ENCODE assay signal across 8 cellular contexts in the genomic region with DNA sequence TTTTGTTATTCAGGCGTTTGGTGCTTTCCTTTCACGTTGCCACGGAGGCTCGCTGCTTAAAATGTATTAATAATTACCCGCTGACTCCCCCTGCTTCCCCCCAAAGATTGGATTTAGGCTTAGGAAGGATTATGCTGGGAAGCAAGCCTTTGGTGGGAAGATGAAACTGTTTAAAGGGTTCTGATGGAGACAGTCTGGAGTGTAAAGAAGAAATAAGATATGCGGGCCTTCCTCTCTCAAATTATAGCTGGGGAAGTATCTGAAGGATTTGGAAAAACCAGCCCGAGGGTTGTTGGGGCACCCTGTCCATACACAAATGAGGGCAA. TPM values are rescaled to one million over a fixed set of nuclear protein-coding genes. Genes with fewer than 3 reads are reported as not detected.
DNase-seq lines count a peak whose midpoint lies in the region; ATAC-seq, FAIRE-seq and TF ChIP-seq lines count a peak whose summit lies in the region.

No MANE protein-coding gene starts in this region.

- DNase-seq in CD4-positive, alpha-beta memory T cell: no peak
- DNase-seq in OCI-LY7 (ENCODE audit: low spot score) (no peak), epithelial cell of esophagus (ENCODE audit: low read depth) (no peak), osteoblast (ENCODE audit: insufficient read length, low spot score, missing footprints) (peak; percentile 86), GM12891 (ENCODE audit: insufficient read length, low spot score) (no peak), NK-92 (lab: John Stamatoyannopoulos, UW; ENCODE audit: unreplicated experiment) (no peak)
- DNase-seq in stimulated activated CD4-positive, alpha-beta T cell treated with anti-CD3 and anti-CD28 coated beads, Interleukin-4, amount 100 ng/mL, for 1 hour: no peak

- H3K27ac Mint-ChIP-seq in CD4-positive, alpha-beta memory T cell: peak overlapping the region; percentile 81 to 95 (median 87)

- no peaks in the 10 kb centered on the region for H3K79me2 ChIP-seq in OCI-LY7 (ENCODE audit: insufficient read depth, low read depth, low read length)
- H3K79me2 ChIP-seq in osteoblast (ENCODE audit: insufficient read depth, low read length): no peaks in the 10 kb centered on the region

- no peak for TF ChIP-seq CTCF in OCI-LY7 (conservative IDR thresholded peaks at IDR 0.05; ENCODE audit: low read length)
- no peak for TF ChIP-seq CTCF in epithelial cell of esophagus (IDR thresholded peaks at IDR 0.05; ENCODE audit: insufficient read depth, low read depth, low read length, missing control alignments)
- no peak for TF ChIP-seq CTCF in osteoblast (IDR thresholded peaks at IDR 0.05; ENCODE audit: extremely low read depth, low read depth, low read length)

- peaks cover 3 to 8% of the 10 kb centered on the region in 2 donors for H3K36me3 Mint-ChIP-seq in CD4-positive, alpha-beta memory T cell

- H3K27me3 ChIP-seq in CD4-positive, alpha-beta memory T cell (ENCODE audit: insufficient read depth, low read length): no peaks in the 10 kb centered on the region
- H3K27me3 ChIP-seq in osteoblast (ENCODE audit: insufficient read depth, low read length): peaks cover 52% of the 10 kb centered on the region

- H3K4me3 Mint-ChIP-seq in CD4-positive, alpha-beta memory T cell: peak overlapping the region; percentile 87 to 97 (median 90)

- CTCF ChIA-PET in CD4-positive, alpha-beta memory T cell (lab: Charles Lee; ENCODE audit: partially characterized antibody): interaction anchor here (1.0 to 2.9 kb wide), 3 partner anchors 65 to 143 kb away, joined by 3 to 16 read pairs (median 4); no protein-coding TSS in a partner anchor
- CTCF ChIA-PET in OCI-LY7 (lab: Charles Lee; ENCODE audit: unreplicated experiment): no interaction called here

- intact Hi-C loops in CD4-positive, alpha-beta memory T cell (cut with micrococcal nuclease): loop anchor here (5.0 kb wide), 1 partner anchor 165 kb away; the partner anchor contains the start of gene WSB1
- intact Hi-C loops in OCI-LY7 (cut with micrococcal nuclease; ENCODE audit: unreplicated experiment): loop anchor here (5.0 kb wide), 2 partner anchors 145 to 165 kb away; partner anchors contain the start of gene WSB1

- H3K9me2 ChIP-seq in OCI-LY7 (ENCODE audit: insufficient read depth, low read length): no peaks in the 10 kb centered on the region

- FAIRE-seq in GM12891 (lab: Jason Lieb, UNC): no peak

- H3K4me2 ChIP-seq in OCI-LY7 (ENCODE audit: low read length): peak overlapping the region; percentile 82
- H3K4me2 ChIP-seq in osteoblast (ENCODE audit: insufficient read depth, low read length): peak overlapping the region; percentile 84

- H2AFZ ChIP-seq in OCI-LY7 (ENCODE audit: low read length): no peak overlapping the region
- H2AFZ ChIP-seq in osteoblast (ENCODE audit: low read length): peak overlapping the region; percentile 59

- peaks cover 23 to 39% (median 33%) of the 10 kb centered on the region in 4 donors for H3K4me1 Mint-ChIP-seq in CD4-positive, alpha-beta memory T cell

- H3K4me3 ChIP-seq in CD4-positive, alpha-beta memory T cell (ENCODE audit: low read length in 2 of 2): peak overlapping the region; percentile 61 to 72
- H3K4me3 ChIP-seq in OCI-LY7 (ENCODE audit: low read depth, low read length, poor library complexity, severe bottlenecking) (peak overlapping the region; percentile 82), epithelial cell of esophagus (ENCODE audit: low read length) (peak overlapping the region; percentile 60), osteoblast (ENCODE audit: insufficient read depth, low read length) (peak overlapping the region; percentile 79)

- H3K4me1 ChIP-seq in CD4-positive, alpha-beta memory T cell (ENCODE audit: insufficient read depth, low read length): peaks cover 22% of the 10 kb centered on the region
- H3K4me1 ChIP-seq in OCI-LY7 (ENCODE audit: insufficient read depth, low read length, poor library complexity, severe bottlenecking): peaks cover 6% of the 10 kb centered on the region
- peaks cover 14% of the 10 kb centered on the region for H3K4me1 ChIP-seq in osteoblast (ENCODE audit: insufficient read depth, low read length)

- no TSS peak for BruUV-seq in OCI-LY7 (replicated peaks; lab: Mats Ljungman, UMichigan)

- H3K9me3 ChIP-seq in CD4-positive, alpha-beta memory T cell (ENCODE audit: control insufficient read depth in 1 of 2, low read length in 2 of 2): no peaks in the 10 kb centered on the region
- H3K9me3 ChIP-seq in OCI-LY7 (ENCODE audit: low read length): no peaks in the 10 kb centered on the region
- H3K9me3 ChIP-seq in osteoblast (ENCODE audit: low read depth, low read length): no peaks in the 10 kb centered on the region

- no peaks in the 10 kb centered on the region for H3K9me3 Mint-ChIP-seq in CD4-positive, alpha-beta memory T cell

- no peak for ATAC-seq in GM19395 (IDR thresholded peaks at IDR 0.05; ENCODE audit: unreplicated experiment)

- no peaks in the 10 kb centered on the region for H3K36me3 ChIP-seq in CD4-positive, alpha-beta memory T cell (ENCODE audit: insufficient read depth, low read length)
- H3K36me3 ChIP-seq in OCI-LY7 (ENCODE audit: insufficient read depth, low read length) (no peaks in the 10 kb centered on the region), osteoblast (ENCODE audit: insufficient read depth, low read length) (no peaks in the 10 kb centered on the region)

- POLR2A ChIA-PET in CD4-positive, alpha-beta memory T cell (lab: Charles Lee; ENCODE audit: partially characterized antibody): interaction anchor here (1.6 to 4.4 kb wide), 4 partner anchors 11 to 163 kb away, joined by 7 to 56 read pairs (median 27); partner anchors contain the start of gene WSB1
- POLR2A ChIA-PET in OCI-LY7 (lab: Charles Lee): interaction anchor here (0.9 kb wide), 1 partner anchor 9 kb away, joined by 5 read pairs; no protein-coding TSS in a partner anchor

- TF ChIP-seq POLR2A in GM12891 (IDR thresholded peaks at IDR 0.05; ENCODE audit: low read depth, low read length): no peak

- no peaks in the 10 kb centered on the region; the same call in 1 of the 2 replicates for H4K20me1 ChIP-seq in OCI-LY7 (ENCODE audit: insufficient read depth, low read length)
- H4K20me1 ChIP-seq in osteoblast (ENCODE audit: insufficient read depth, low read length): peaks cover 20% of the 10 kb centered on the region

- H3K27me3 Mint-ChIP-seq in CD4-positive, alpha-beta memory T cell: no peaks in the 10 kb centered on the region

- H3K27ac ChIP-seq in CD4-positive, alpha-beta memory T cell (ENCODE audit: low read depth, low read length): peak overlapping the region; percentile 60
- no peak overlapping the region for H3K27ac ChIP-seq in OCI-LY7 (ENCODE audit: low read depth, low read length, poor library complexity, severe bottlenecking)
- peak overlapping the region; percentile 28 for H3K27ac ChIP-seq in osteoblast (ENCODE audit: low read depth, low read length)

TF ChIP-seq in GM12891, 5 proteins besides CTCF, POLR2A, EP300 and RAD21:
- TF ChIP-seq POLR2AphosphoS5 (IDR thresholded peaks at IDR 0.05; ENCODE audit: low read depth, low read length) (no peak), SPI1 (IDR thresholded peaks at IDR 0.05; ENCODE audit: low read depth, low read length) (no peak), POU2F2 (IDR thresholded peaks at IDR 0.05; ENCODE audit: low read depth, low read length) (no peak), PAX5 (IDR thresholded peaks at IDR 0.05; ENCODE audit: insufficient read depth, low read length, severe bottlenecking) (no peak), TAF1 (IDR thresholded peaks at IDR 0.05; ENCODE audit: low read depth, low read length) (no peak)

RNA-seq across cellular contexts. Expression of gene KSR1, which starts 1.1 kb away (rescaled TPM):
- 10 to 100 TPM; 33.2 to 40.0 TPM for total RNA-seq in CD4-positive, alpha-beta memory T cell
- polyA plus RNA-seq in CD4-positive, alpha-beta memory T cell: 1 to 10 TPM in 1 of 2 donors, under 1 TPM in 1; 0.77 to 4.1 TPM
- total RNA-seq in OCI-LY7 (2014; rRNA removed; shearing (Covaris generic)): 2.0 and 2.2 TPM in 2 replicates
- total RNA-seq in OCI-LY7 (2022): 4.1 and 4.8 TPM in 2 replicates
- 6.2 and 6.5 TPM in 2 replicates for total RNA-seq in osteoblast
- polyA plus RNA-seq in GM12891 (2012; ENCODE audit: low read depth, missing spikeins): 20.4 TPM
